ENCODE assay signal across 8 cellular contexts in the genomic region with DNA sequence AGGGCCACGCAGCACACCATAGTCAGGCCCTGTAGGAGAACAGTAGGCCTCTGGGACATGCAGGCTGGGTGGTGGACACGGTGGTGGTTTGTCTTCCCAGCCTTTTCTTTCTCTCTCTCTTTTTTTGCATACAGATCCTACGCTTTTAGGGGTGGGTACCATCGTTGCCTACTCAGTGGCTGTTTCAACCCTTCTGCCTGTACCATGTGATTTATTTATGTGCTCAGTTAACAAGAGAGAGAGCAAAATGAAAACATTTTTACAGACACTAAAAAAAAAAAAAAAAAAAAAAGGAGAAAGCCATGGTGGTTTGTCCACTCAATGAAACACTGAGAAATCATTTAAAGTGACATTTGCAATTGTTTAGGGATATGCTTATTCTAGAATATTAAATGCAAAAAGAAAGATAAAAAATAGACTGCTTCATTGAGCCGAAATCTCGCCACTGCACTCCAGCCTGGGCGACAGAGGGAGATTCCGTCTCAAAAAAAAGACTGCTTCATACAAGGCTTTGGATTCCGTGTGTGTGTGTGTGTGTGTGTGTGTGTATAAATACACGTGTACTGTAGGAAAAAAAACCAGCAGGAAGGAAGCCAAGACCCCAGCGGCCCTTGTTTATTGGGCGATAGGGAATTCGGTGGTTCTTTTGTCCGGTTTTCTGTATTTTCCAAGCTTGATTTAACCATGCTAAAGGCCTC. TPM values are rescaled to one million over a fixed set of nuclear protein-coding genes. Genes with fewer than 3 reads are reported as not detected.
DNase-seq lines count a peak whose midpoint lies in the region; ATAC-seq and TF ChIP-seq lines count a peak whose summit lies in the region.

No MANE protein-coding gene starts in this region.

- peak overlapping the region; percentile 98 for H3K27ac Mint-ChIP-seq in WTC11
- H3K27ac Mint-ChIP-seq in progenitor cell of endocrine pancreas = peak overlapping the region; percentile 98

- CTCF ChIA-PET in WTC11 (lab: Charles Lee) = interaction anchor here (0.7 to 3.6 kb wide), 10 partner anchors 11 to 1300 kb away, joined by 3 to 33 read pairs (median 4); a partner anchor contains a TSS

- H3K9me2 ChIP-seq in Loucy (replicated peaks; ENCODE audit: low read depth, low read length) = no peaks in the 10 kb centered on the region

- H3K9me3 Mint-ChIP-seq in WTC11 (no peaks in the 10 kb centered on the region), progenitor cell of endocrine pancreas (ENCODE audit: low read depth) (no peaks in the 10 kb centered on the region)

- POLR2A ChIA-PET in WTC11 (lab: Charles Lee) = interaction anchor here (0.6 to 0.7 kb wide), 6 partner anchors 95 to 312 kb away, joined by 3 to 13 read pairs (median 4); a partner anchor contains a TSS

- H3K4me2 ChIP-seq in Loucy (ENCODE audit: low read depth, low read length, poor library complexity, severe bottlenecking) (peak overlapping the region; percentile 64), fibroblast of lung (ENCODE audit: extremely low read depth, insufficient read depth, low read length) (peak overlapping the region; percentile 99)

- H3K9me3 ChIP-seq in Loucy (ENCODE audit: insufficient read depth, low read depth, low read length) (no peaks in the 10 kb centered on the region), fibroblast of lung (ENCODE audit: control insufficient read depth, insufficient read depth, low read depth, low read length) (no peaks in the 10 kb centered on the region)

- no peaks in the 10 kb centered on the region for H3F3A ChIP-seq in Loucy (ENCODE audit: low read depth)

- peaks cover 49% of the 10 kb centered on the region for H3K4me1 Mint-ChIP-seq in WTC11
- H3K4me1 Mint-ChIP-seq in progenitor cell of endocrine pancreas (ENCODE audit: low read depth) = peaks cover 21% of the 10 kb centered on the region

- H3K4me3 ChIP-seq in Loucy (ENCODE audit: low read length, poor library complexity, severe bottlenecking) (peak overlapping the region; percentile 76), fibroblast of lung (replicated peaks in 1 of 4; ENCODE audit: control extremely low read depth in 1 of 4, insufficient read depth in 1 of 4, low read depth in 3 of 4, low read length in 4 of 4) (peak overlapping the region; percentile 47 to 65 (median 57))

- H3K79me2 ChIP-seq in Loucy (ENCODE audit: insufficient read depth, low read length) (peaks cover 17% of the 10 kb centered on the region), fibroblast of lung (ENCODE audit: control insufficient read depth, insufficient read depth, low read length) (peaks cover 4% of the 10 kb centered on the region)

- H3K27ac ChIP-seq in fibroblast of lung (ENCODE audit: insufficient read depth, low read length) = peak overlapping the region; percentile 69

- TF ChIP-seq CTCF in Loucy (conservative IDR thresholded peaks at IDR 0.05; ENCODE audit: low read length) (no peak), WTC11 (IDR thresholded peaks at IDR 0.05) (no peak), fibroblast of lung (conservative IDR thresholded peaks at IDR 0.05 in 1 of 2, IDR thresholded peaks at IDR 0.05 in 1 of 2; ENCODE audit: low read depth in 1 of 2, low read length in 2 of 2) (no peak), progenitor cell of endocrine pancreas (IDR thresholded peaks at IDR 0.05; ENCODE audit: unreplicated experiment) (no peak)

- H4K20me1 ChIP-seq in Loucy (ENCODE audit: insufficient read depth, low read length, poor library complexity, severe bottlenecking) (no peaks in the 10 kb centered on the region), fibroblast of lung (ENCODE audit: control insufficient read depth, extremely low read depth, insufficient read depth, low read length) (no peaks in the 10 kb centered on the region)

- no peaks in the 10 kb centered on the region for H3K36me3 ChIP-seq in Loucy (ENCODE audit: insufficient read depth, low read length)
- no peaks in the 10 kb centered on the region for H3K36me3 ChIP-seq in fibroblast of lung (ENCODE audit: control insufficient read depth, insufficient read depth, low read length)

- H3K4me3 Mint-ChIP-seq in WTC11 (peak overlapping the region; percentile 93), progenitor cell of endocrine pancreas (ENCODE audit: low read depth) (peak overlapping the region; percentile 93)

- DNase-seq in DMS53 treated with DMSO at 0.1 percent for 48 hours (lab: John Stamatoyannopoulos, UW; ENCODE audit: unreplicated experiment) (peak; percentile 26), WTC11 (ENCODE audit: low spot score) (no peak), fibroblast of lung (ENCODE audit: low read depth in 2 of 2) (peak; percentile 79 to 81), progenitor cell of endocrine pancreas (ENCODE audit: low spot score, unreplicated experiment) (no peak), hippocampal formation (lab: John Stamatoyannopoulos, UW) (no peak)

- H3K27me3 ChIP-seq in Loucy (ENCODE audit: insufficient read depth, low read length, poor library complexity, severe bottlenecking) (no peaks in the 10 kb centered on the region), fibroblast of lung (ENCODE audit: control insufficient read depth, insufficient read depth, low read length) (no peaks in the 10 kb centered on the region)

- H3K9ac ChIP-seq in Loucy (ENCODE audit: low read depth, low read length, poor library complexity, severe bottlenecking) (peak overlapping the region; percentile 72), fibroblast of lung (ENCODE audit: insufficient read depth, low read length) (no peak overlapping the region)

- peaks cover 25% of the 10 kb centered on the region for H3K27me3 Mint-ChIP-seq in WTC11 (ENCODE audit: low read depth)
- peaks cover 10% of the 10 kb centered on the region for H3K27me3 Mint-ChIP-seq in progenitor cell of endocrine pancreas

- H2AFZ ChIP-seq in Loucy (ENCODE audit: low read length) (peak overlapping the region; percentile 87), fibroblast of lung (ENCODE audit: low read length) (peak overlapping the region; percentile 84)

- H3K36me3 Mint-ChIP-seq in WTC11 = no peaks in the 10 kb centered on the region
- no peaks in the 10 kb centered on the region for H3K36me3 Mint-ChIP-seq in progenitor cell of endocrine pancreas (ENCODE audit: insufficient read depth)

- ATAC-seq in WTC11 (no peak), GM18498 (IDR thresholded peaks at IDR 0.05; ENCODE audit: unreplicated experiment) (no peak), HG03469 (IDR thresholded peaks at IDR 0.05; ENCODE audit: unreplicated experiment) (no peak)

- H3K4me1 ChIP-seq in Loucy (ENCODE audit: insufficient read depth, low read length, poor library complexity, severe bottlenecking) = peaks cover 28% of the 10 kb centered on the region
- peaks cover 9% of the 10 kb centered on the region for H3K4me1 ChIP-seq in fibroblast of lung (ENCODE audit: control insufficient read depth, extremely low read depth, insufficient read depth, low read length)

TF ChIP-seq in WTC11, 78 proteins besides CTCF, POLR2A, EP300 and RAD21:
- no peak for TF ChIP-seq ZNF423 (CRISPR knock-in tag; IDR thresholded peaks at IDR 0.05)
- TF ChIP-seq IRF2 (CRISPR knock-in tag; IDR thresholded peaks at IDR 0.05; ENCODE audit: borderline replicate concordance, low read depth) = no peak
- TF ChIP-seq EMX1 (CRISPR knock-in tag; IDR thresholded peaks at IDR 0.05) = no peak
- TF ChIP-seq NFE2L1 (CRISPR knock-in tag; IDR thresholded peaks at IDR 0.05) = no peak
TF ChIP-seq in WTC11: peak in this region for 0.

RNA-seq across cellular contexts. Expression of a gene that starts 3.3 kb away (rescaled TPM):
- 15.1 to 16.6 TPM (median 15.2 TPM) in 3 replicates for total RNA-seq in WTC11 (2021)
- total RNA-seq in fibroblast of lung = 8.2 and 8.8 TPM in 2 replicates
- 5.7 and 6.6 TPM in 2 replicates for polyA plus RNA-seq in fibroblast of lung
- 3.9 and 4.5 TPM in 2 replicates for polyA plus RNA-seq in fibroblast of lung (2012)
- 5.1 and 10.2 TPM in 2 replicates for polyA minus RNA-seq in fibroblast of lung (ENCODE audit: low replicate concordance)
- total RNA-seq in progenitor cell of endocrine pancreas = 14.9 and 16.5 TPM in 2 replicates

RNA-seq across cellular contexts. Expression of a gene that starts 11.2 kb away (rescaled TPM):
- total RNA-seq in WTC11 (2021) (2.0 to 2.7 TPM (median 2.6 TPM) in 3 replicates), fibroblast of lung (3.6 and 4.3 TPM in 2 replicates), progenitor cell of endocrine pancreas (34.8 and 38.7 TPM in 2 replicates)
- polyA plus RNA-seq in fibroblast of lung = 4.7 and 5.9 TPM in 2 replicates
- polyA plus RNA-seq in fibroblast of lung (2012) = 4.5 TPM in 2 replicates
- 4.9 and 11.3 TPM in 2 replicates for polyA minus RNA-seq in fibroblast of lung (ENCODE audit: low replicate concordance)

RNA-seq across cellular contexts. Expression of a gene that starts 46.5 kb away (rescaled TPM):
- 38.3 to 43.8 TPM (median 39.5 TPM) in 3 replicates for total RNA-seq in WTC11 (2021)
- 41.6 and 42.8 TPM in 2 replicates for total RNA-seq in fibroblast of lung
- polyA plus RNA-seq in fibroblast of lung = 71.8 and 84.1 TPM in 2 replicates
- polyA plus RNA-seq in fibroblast of lung (2012) = 50.6 and 61.2 TPM in 2 replicates
- 19.1 and 39.8 TPM in 2 replicates for polyA minus RNA-seq in fibroblast of lung (ENCODE audit: low replicate concordance)
- 25.5 and 27.7 TPM in 2 replicates for total RNA-seq in progenitor cell of endocrine pancreas

RNA-seq across cellular contexts. Expression of a gene that starts 46.5 kb away (rescaled TPM):
- total RNA-seq in WTC11 (2021) (19.8 to 25.0 TPM (median 21.3 TPM) in 3 replicates), fibroblast of lung (10.3 and 17.8 TPM in 2 replicates), progenitor cell of endocrine pancreas (33.2 and 34.2 TPM in 2 replicates)
- 9.2 and 10.5 TPM in 2 replicates for polyA plus RNA-seq in fibroblast of lung
- 11.1 and 12.3 TPM in 2 replicates for polyA plus RNA-seq in fibroblast of lung (2012)
- 27.8 and 38.0 TPM in 2 replicates for polyA minus RNA-seq in fibroblast of lung (ENCODE audit: low replicate concordance)

Comparison
In these comparisons a context has a peak if more than half of its experiments do, and no peak if none do; other contexts are left out.
1. DNase-seq: peak in DMS53 treated with DMSO at 0.1 percent for 48 hours (single experiment) and fibroblast of lung (2 of 2); none in WTC11 (single experiment), progenitor cell of endocrine pancreas (single experiment) and hippocampal formation (0 of 2).